8 cellular contexts compared by ENCODE assay signal in genomic region chr7:88219781-88220747, GRCh38. TPM values are rescaled to one million over a fixed set of nuclear protein-coding genes. Genes with fewer than 3 reads are reported as not detected.
DNase-seq lines count a peak whose midpoint lies in the region; ATAC-seq and TF ChIP-seq lines count a peak whose summit lies in the region.

SRI (minus strand) TSS chr7:88220038; CDS start chr7:88220026, 12 bp downstream.

- H3K9me3 Mint-ChIP-seq in endothelial cell (ENCODE audit: unreplicated experiment): no peaks in the 10 kb centered on the region

- H3K4me3 Mint-ChIP-seq in endothelial cell (ENCODE audit: unreplicated experiment): peak within 1 kb of the TSS; percentile 93

- H3K4me1 Mint-ChIP-seq in endothelial cell (ENCODE audit: unreplicated experiment): peaks cover 17% of the 10 kb centered on the region

- peak; percentile 75 for ATAC-seq in GM21360 (IDR thresholded peaks at IDR 0.05; ENCODE audit: unreplicated experiment)

- H3K27ac Mint-ChIP-seq in endothelial cell (ENCODE audit: unreplicated experiment): peak within 1 kb of the TSS; percentile 97

- peaks cover 4% of the 10 kb centered on the region for H3K36me3 Mint-ChIP-seq in endothelial cell (ENCODE audit: low read depth, unreplicated experiment)

- DNase-seq in D341Med (ENCODE audit: low spot score) (peak; percentile 98), HT-29 (ENCODE audit: low spot score) (peak; percentile 94), NOMO-1 treated with dmso at 0.1 percent for 144 hours (lab: John Stamatoyannopoulos, UW; ENCODE audit: unreplicated experiment) (peak; percentile 92), endothelial cell (ENCODE audit: low spot score) (peak; percentile 96), middle frontal gyrus (ENCODE audit: extremely low spot score, low spot score) (peak; percentile 75)
- DNase-seq in activated CD8-positive, alpha-beta memory T cell treated with anti-CD3 and anti-CD28 coated beads, Interleukin-2, amount 50 U/mL, for 24 hours (ENCODE audit: extremely low read depth): peak; percentile 58
- peak; percentile 79 to 86 for DNase-seq in stimulated activated CD8-positive, alpha-beta memory T cell treated with anti-CD3 and anti-CD28 coated beads, Interleukin-2, amount 100 ng/mL, for 48 hours (ENCODE audit: low read depth in 2 of 2)

- H3K27me3 Mint-ChIP-seq in endothelial cell (ENCODE audit: unreplicated experiment): peaks cover 2% of the 10 kb centered on the region

- peak; percentile 98 for TF ChIP-seq CTCF in endothelial cell (IDR thresholded peaks at IDR 0.05; ENCODE audit: unreplicated experiment)

RNA-seq across cellular contexts. Expression of gene SRI, which starts in this region (rescaled TPM):
- total RNA-seq in HT-29 (2014; rRNA removed; shearing (Covaris generic)): 105 and 119 TPM in 2 replicates
- 182 TPM for total RNA-seq in endothelial cell (ENCODE audit: unreplicated experiment)

Comparison
In these comparisons a context has a peak if more than half of its experiments do, and no peak if none do; other contexts are left out.
1. Peak in every context shown above with its lines: DNase-seq and ATAC-seq.